Comparison of ENCODE assay signal across 28 cellular contexts in the genomic region with DNA sequence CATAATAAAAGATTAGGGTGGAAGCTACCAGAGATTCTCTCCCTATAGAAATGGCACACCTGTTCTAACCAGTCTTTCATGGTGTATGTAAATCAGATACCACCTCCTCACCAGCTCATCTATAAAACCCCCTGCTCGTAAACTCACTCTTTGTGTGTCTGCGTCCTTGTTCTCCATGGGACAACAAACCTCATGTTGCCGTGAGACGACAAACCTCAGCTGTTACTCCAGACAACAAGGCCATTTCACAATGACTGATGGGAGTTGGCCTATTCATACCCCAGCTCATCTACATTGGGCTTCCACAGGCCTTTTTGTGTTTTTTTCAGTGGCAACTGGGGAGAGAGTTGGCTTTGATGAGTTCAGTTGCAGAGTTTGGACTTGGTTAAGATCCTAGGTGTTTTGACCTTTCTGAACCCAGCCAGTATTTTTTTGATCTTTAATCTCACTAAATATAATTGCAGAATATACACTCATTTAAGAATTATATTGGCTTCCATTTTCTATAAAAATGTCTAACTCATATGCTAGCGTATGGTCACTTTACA.
"Had no signal": no experiment of that assay in that cellular context is flagged by ENCODE, and none has a peak within 500 bp of the region (broad histone marks: within the 10 kb centered on the region; RNA-seq: fewer than 3 reads in every experiment).

No MANE protein-coding gene starts in this region.

- H3K9me3 Mint-ChIP-seq: activated naive CD4-positive, alpha-beta T cell treated with anti-CD3 and anti-CD28 coated beads, Interleukin-2, amount 10 ng/mL, durations not matched to agents 7 days and 5 days; activated naive CD8-positive, alpha-beta T cell treated with anti-CD3 and anti-CD28 coated beads, Interleukin-2, amount 10 ng/mL, durations not matched to agents 7 days and 5 days; brain; naive thymus-derived CD8-positive, alpha-beta T cell had no signal

- H3K4me1 Mint-ChIP-seq: activated naive CD4-positive, alpha-beta T cell treated with anti-CD3 and anti-CD28 coated beads, Interleukin-2, amount 10 ng/mL, durations not matched to agents 7 days and 5 days; activated naive CD8-positive, alpha-beta T cell treated with anti-CD3 and anti-CD28 coated beads, Interleukin-2, amount 10 ng/mL, durations not matched to agents 7 days and 5 days had no signal

- H3K27ac Mint-ChIP-seq: activated naive CD4-positive, alpha-beta T cell treated with anti-CD3 and anti-CD28 coated beads, Interleukin-2, amount 10 ng/mL, durations not matched to agents 7 days and 5 days; activated naive CD8-positive, alpha-beta T cell treated with anti-CD3 and anti-CD28 coated beads, Interleukin-2, amount 10 ng/mL, durations not matched to agents 7 days and 5 days; naive thymus-derived CD8-positive, alpha-beta T cell; T-helper 17 cell had no signal

- H3K27ac ChIP-seq: cardiac muscle cell, dorsolateral prefrontal cortex, gastroesophageal sphincter, skin epidermis, WERI-Rb-1 had no signal

- H3K36me3 Mint-ChIP-seq: activated naive CD4-positive, alpha-beta T cell treated with anti-CD3 and anti-CD28 coated beads, Interleukin-2, amount 10 ng/mL, durations not matched to agents 7 days and 5 days; activated naive CD8-positive, alpha-beta T cell treated with anti-CD3 and anti-CD28 coated beads, Interleukin-2, amount 10 ng/mL, durations not matched to agents 7 days and 5 days; brain; naive thymus-derived CD8-positive, alpha-beta T cell had no signal

- H3K36me3 ChIP-seq: ascending aorta, cardiac muscle cell, gastroesophageal sphincter, right lobe of liver, thoracic aorta, WERI-Rb-1 had no signal

- H3K27me3 ChIP-seq: ascending aorta, cardiac muscle cell, dorsolateral prefrontal cortex, gastroesophageal sphincter, right lobe of liver had no signal

- H3K27me3 Mint-ChIP-seq: brain had no signal

- H3K4me3 ChIP-seq: ascending aorta, cardiac muscle cell, dorsolateral prefrontal cortex, gastroesophageal sphincter, right lobe of liver, skin epidermis had no signal

- DNase-seq: activated CD4-positive, alpha-beta T cell treated with anti-CD3 and anti-CD28 coated beads for 48 hours; activated CD4-positive, alpha-beta T cell treated with anti-CD3 and anti-CD28 coated beads, Interleukin-2, amount 50 U/mL, for 48 hours; activated CD8-positive, alpha-beta memory T cell treated with anti-CD3 and anti-CD28 coated beads for 24 hours; activated effector memory CD4-positive, alpha-beta T cell treated with anti-CD3 and anti-CD28 coated beads, Interleukin-2, amount 50 U/mL, for 16 hours; activated naive CD4-positive, alpha-beta T cell treated with anti-CD3 and anti-CD28 coated beads, Interleukin-2, amount 10 ng/mL, durations not matched to agents 7 days and 5 days; activated naive CD8-positive, alpha-beta T cell treated with anti-CD3 and anti-CD28 coated beads, Interleukin-2, amount 10 ng/mL, durations not matched to agents 7 days and 5 days; effector memory CD4-positive, alpha-beta T cell; erythroblast; head of caudate nucleus; kidney; left colon; naive thymus-derived CD8-positive, alpha-beta T cell; posterior cingulate gyrus; right lobe of liver; stimulated activated CD4-positive, alpha-beta T cell treated with anti-CD3 and anti-CD28 coated beads, Interleukin-12 subunit alpha, Interleukin-12 subunit beta, amount 100 ng/mL, for 4 hours; stimulated activated CD4-positive, alpha-beta T cell treated with anti-CD3 and anti-CD28 coated beads, Interleukin-4, amount 100 ng/mL, for 1 hour; stimulated activated naive CD8-positive, alpha-beta T cell treated with anti-CD3 and anti-CD28 coated beads, Interleukin-15, Interleukin-2, amounts not matched to agents 100 U/mL and 50 U/mL, for 24 hours; T-helper 17 cell; T1000; WERI-Rb-1 had no signal

- ATAC-seq: activated CD4-positive, CD25-positive, alpha-beta regulatory T cell treated with anti-CD3 and anti-CD28 coated beads, Interleukin-2, amount 50 U/mL, for 24 hours; gastroesophageal sphincter; left colon; naive thymus-derived CD8-positive, alpha-beta T cell; stimulated activated naive CD8-positive, alpha-beta T cell treated with anti-CD3 and anti-CD28 coated beads, Interleukin-15, Interleukin-2, amounts not matched to agents 100 U/mL and 50 U/mL, for 24 hours; T-helper 17 cell had no signal

- H3K4me3 Mint-ChIP-seq: activated naive CD4-positive, alpha-beta T cell treated with anti-CD3 and anti-CD28 coated beads, Interleukin-2, amount 10 ng/mL, durations not matched to agents 7 days and 5 days; activated naive CD8-positive, alpha-beta T cell treated with anti-CD3 and anti-CD28 coated beads, Interleukin-2, amount 10 ng/mL, durations not matched to agents 7 days and 5 days; naive thymus-derived CD8-positive, alpha-beta T cell; T-helper 17 cell had no signal
